Comparison of ENCODE assay signal across 8 cellular contexts in the genomic region with DNA sequence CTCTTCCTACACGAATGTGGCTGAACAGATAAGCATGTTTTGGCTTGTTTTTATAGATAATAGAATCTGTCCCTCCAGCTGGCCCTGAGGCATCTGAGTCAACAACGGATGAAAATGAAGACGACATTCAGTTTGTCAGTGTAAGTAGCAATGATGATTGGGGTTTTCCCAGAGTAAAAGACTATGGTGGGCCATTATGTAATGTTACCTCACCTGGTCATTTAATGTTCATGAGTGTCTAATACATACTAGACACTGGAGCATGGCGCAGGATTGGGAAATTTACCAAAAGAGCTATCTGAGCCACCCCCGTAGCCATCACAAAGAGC. TPM values are rescaled to one million over a fixed set of nuclear protein-coding genes. Genes with fewer than 3 reads are reported as not detected.
DNase-seq lines count a peak whose midpoint lies in the region; ATAC-seq, FAIRE-seq and TF ChIP-seq lines count a peak whose summit lies in the region.
"Not testable (repeated sequence)": the region's sequence is repeated elsewhere in the genome, so short reads cannot be mapped to it uniquely, and the experiment has no call there.

No MANE protein-coding gene starts in this region.

- H2BK15ac ChIP-seq in IMR-90 (ENCODE audit: low read depth, low read length) = not testable (repeated sequence)

- not testable (repeated sequence) for H3K23ac ChIP-seq in IMR-90 (ENCODE audit: low read depth, low read length)

- not testable (repeated sequence) for H3K4me1 ChIP-seq in IMR-90 (ENCODE audit: control insufficient read depth, insufficient read depth, low read length); GM12878 (ENCODE audit: control insufficient read depth, insufficient read depth, low read length)

- H2BK5ac ChIP-seq in IMR-90 (ENCODE audit: low read depth, low read length, poor library complexity, severe bottlenecking) = not testable (repeated sequence)

- H3K79me2 ChIP-seq in GM12878 (ENCODE audit: control insufficient read depth, insufficient read depth, low read length) = peaks cover 29% of the 10 kb centered on the region

- intact Hi-C loops in IMR-90 (cut with micrococcal nuclease) = loop anchor here (5.0 kb wide), 1 partner anchor 125 kb away; the partner anchor contains the start of gene BAG2
- intact Hi-C loops in GM12878 (cut with micrococcal nuclease; ENCODE audit: unreplicated experiment) = loop anchor here (5.0 kb wide), 1 partner anchor 90 kb away; the partner anchor contains the start of gene BEND6

- not testable (repeated sequence) for TF ChIP-seq RAD21 in IMR-90 (IDR thresholded peaks at IDR 0.05; ENCODE audit: low read length); GM12878 (IDR thresholded peaks at IDR 0.05; ENCODE audit: insufficient read depth, low read depth, low read length)

- not testable (repeated sequence) for TF ChIP-seq POLR2A in IMR-90 (IDR thresholded peaks at IDR 0.05; ENCODE audit: low read depth, low read length); GM12878 (IDR thresholded peaks at IDR 0.05; ENCODE audit: low read depth, low read length)

- in situ Hi-C loops in IMR-90 (cut with MboI; ENCODE audit: low sequenced_read_pairs); GM12878 (cut with MboI): not testable (repeated sequence)

- not testable (repeated sequence) for H3K4me3 Mint-ChIP-seq in stimulated activated naive B cell treated with anti-CD40 and anti-IgM and Interleukin-4, amounts not matched to agents 10 μg/mL and 1 μg/mL and 100 μg/mL, for 72 hours

- not testable (repeated sequence) for H2AFZ ChIP-seq in IMR-90 (replicated peaks; ENCODE audit: low read length, poor library complexity); GM12878 (ENCODE audit: control insufficient read depth, low read depth, low read length)

- TF ChIP-seq EP300 in GM12878 (IDR thresholded peaks at IDR 0.05; ENCODE audit: borderline replicate concordance in 1 of 2, control insufficient read depth in 1 of 2, low read depth in 2 of 2, low read length in 2 of 2) = not testable (repeated sequence)

- H4K8ac ChIP-seq in IMR-90 (ENCODE audit: low read depth in 2 of 2, low read length in 2 of 2) = not testable (repeated sequence)

- H3K27me3 Mint-ChIP-seq in stimulated activated naive B cell treated with anti-CD40 and anti-IgM and Interleukin-4, amounts not matched to agents 10 μg/mL and 1 μg/mL and 100 μg/mL, for 72 hours = peaks cover 2 to 21% of the 10 kb centered on the region in 2 donors

- H3K18ac ChIP-seq in IMR-90 (ENCODE audit: low read depth, low read length) = not testable (repeated sequence)

- not testable (repeated sequence) for H3K9ac ChIP-seq in IMR-90 (ENCODE audit: low read depth, low read length); GM12878 (ENCODE audit: control insufficient read depth, insufficient read depth, low read length)

- not testable (repeated sequence) for H2AK5ac ChIP-seq in IMR-90 (ENCODE audit: low read depth, low read length)

- SMC1A ChIA-PET in GM12878 (lab: Charles Lee; ENCODE audit: uncharacterized antibody, unreplicated experiment) = not testable (repeated sequence)

- not testable (repeated sequence) for H3K4ac ChIP-seq in IMR-90 (ENCODE audit: low read depth, low read length)

- peaks cover 13 to 27% of the 10 kb centered on the region in 2 experiments for H3K79me1 ChIP-seq in IMR-90 (ENCODE audit: low read depth in 1 of 2, low read length in 2 of 2)

- ATAC-seq in GM18498 (IDR thresholded peaks at IDR 0.05; ENCODE audit: unreplicated experiment) = peak; percentile 20
- ATAC-seq in GM19035 (IDR thresholded peaks at IDR 0.05; ENCODE audit: unreplicated experiment) = peak; percentile 22
- ATAC-seq in GM21447 (IDR thresholded peaks at IDR 0.05; ENCODE audit: unreplicated experiment) = peak; percentile 26
- ATAC-seq in HG02763 (IDR thresholded peaks at IDR 0.05; ENCODE audit: unreplicated experiment) = peak; percentile 10
- peak; percentile 5 for ATAC-seq in HG03103 (IDR thresholded peaks at IDR 0.05; ENCODE audit: low read depth, unreplicated experiment)
- ATAC-seq in IMR-90 (ENCODE audit: low read depth) = peak; percentile 6; the same call in 1 of the 2 replicates
- ATAC-seq in GM12878 = peak; percentile 62
- ATAC-seq in stimulated activated naive B cell treated with anti-CD40 and anti-IgM and Interleukin-4, amounts not matched to agents 10 μg/mL and 1 μg/mL and 100 μg/mL, for 72 hours (replicated peaks) = peak; percentile 28 to 33

- H4K5ac ChIP-seq in IMR-90 (ENCODE audit: low read depth, low read length) = not testable (repeated sequence)

- not testable (repeated sequence) for H3K27me3 ChIP-seq in IMR-90 (ENCODE audit: control insufficient read depth, insufficient read depth, low read length); GM12878 (replicated peaks in 1 of 2; ENCODE audit: control insufficient read depth in 2 of 2, insufficient read depth in 2 of 2, low read length in 1 of 2)

- TF ChIP-seq CTCF in IMR-90 (conservative IDR thresholded peaks at IDR 0.05; ENCODE audit: low read depth, low read length); GM12878 (IDR thresholded peaks at IDR 0.05 in 2 of 3, conservative IDR thresholded peaks at IDR 0.05 in 1 of 3; ENCODE audit: control insufficient read depth in 2 of 3, extremely low read depth in 1 of 3, insufficient read depth in 1 of 3, low read depth in 3 of 3, low read length in 3 of 3): not testable (repeated sequence)

- H3K9me3 Mint-ChIP-seq in stimulated activated naive B cell treated with anti-CD40 and anti-IgM and Interleukin-4, amounts not matched to agents 10 μg/mL and 1 μg/mL and 100 μg/mL, for 72 hours = not testable (repeated sequence)

- RAD21 ChIA-PET in GM12878 (lab: Charles Lee; ENCODE audit: unreplicated experiment) = interaction anchor here (1.7 kb wide), 1 partner anchor 9 kb away, joined by 3 read pairs; no protein-coding TSS in a partner anchor

- H2BK20ac ChIP-seq in IMR-90 (ENCODE audit: low read depth, low read length) = not testable (repeated sequence)

- not testable (repeated sequence) for H3K27ac ChIP-seq in IMR-90 (ENCODE audit: insufficient read depth, low read length); GM12878 (ENCODE audit: control insufficient read depth, insufficient read depth)

- POLR2A ChIA-PET in IMR-90 (lab: Charles Lee; ENCODE audit: unreplicated experiment); GM12878 (lab: Charles Lee): not testable (repeated sequence)

- H2AK9ac ChIP-seq in IMR-90 (replicated peaks; ENCODE audit: low read depth, low read length, poor library complexity) = not testable (repeated sequence)

- not testable (repeated sequence) for H3K4me2 ChIP-seq in IMR-90 (ENCODE audit: low read depth, low read length); GM12878 (ENCODE audit: control insufficient read depth, insufficient read depth)

- DNase-seq in IMR-90; GM12878 (ENCODE audit: low read depth, low spot score); stimulated activated naive B cell treated with anti-CD40 and anti-IgM and Interleukin-4, amounts not matched to agents 10 μg/mL and 1 μg/mL and 100 μg/mL, for 72 hours: not testable (repeated sequence)

- H3K14ac ChIP-seq in IMR-90 (replicated peaks; ENCODE audit: low read depth, low read length) = not testable (repeated sequence)

- H3K9me3 ChIP-seq in IMR-90 (ENCODE audit: control insufficient read depth, insufficient read depth, low read length); GM12878 (replicated peaks; ENCODE audit: control insufficient read depth, insufficient read depth, low read length): not testable (repeated sequence)

- H3K27ac Mint-ChIP-seq in stimulated activated naive B cell treated with anti-CD40 and anti-IgM and Interleukin-4, amounts not matched to agents 10 μg/mL and 1 μg/mL and 100 μg/mL, for 72 hours = not testable (repeated sequence)

- not testable (repeated sequence) for H3K4me3 ChIP-seq in IMR-90 (ENCODE audit: insufficient read depth, low read depth, low read length); GM12878

- dilution Hi-C loops in IMR-90 (cut with HindIII; ENCODE audit: low sequenced_read_pairs, unreplicated experiment) = not testable (repeated sequence)

- H4K91ac ChIP-seq in IMR-90 (ENCODE audit: insufficient read depth, low read depth, low read length) = not testable (repeated sequence)

- H3K4me1 Mint-ChIP-seq in stimulated activated naive B cell treated with anti-CD40 and anti-IgM and Interleukin-4, amounts not matched to agents 10 μg/mL and 1 μg/mL and 100 μg/mL, for 72 hours = peaks cover 9 to 19% of the 10 kb centered on the region in 2 donors

- not testable (repeated sequence) for BruUV-seq in IMR-90 (replicated peaks; lab: Mats Ljungman, UMichigan); GM12878 (replicated peaks; lab: Mats Ljungman, UMichigan)

- H2BK120ac ChIP-seq in IMR-90 (ENCODE audit: low read depth, low read length) = not testable (repeated sequence)

- not testable (repeated sequence) for H3K9me1 ChIP-seq in IMR-90 (ENCODE audit: insufficient read depth, low read length)

- peaks cover 14 to 16% of the 10 kb centered on the region in 2 donors for H3K36me3 Mint-ChIP-seq in stimulated activated naive B cell treated with anti-CD40 and anti-IgM and Interleukin-4, amounts not matched to agents 10 μg/mL and 1 μg/mL and 100 μg/mL, for 72 hours

- not testable (repeated sequence) for FAIRE-seq in GM12878 (lab: Jason Lieb, UNC)

- CTCF ChIA-PET in IMR-90 (lab: Yijun Ruan, JAX); GM12878 (lab: Yijun Ruan, JAX): not testable (repeated sequence)

- H3K36me3 ChIP-seq in IMR-90 (ENCODE audit: control insufficient read depth, insufficient read depth, low read length) = peaks cover 11% of the 10 kb centered on the region
- H3K36me3 ChIP-seq in GM12878 (ENCODE audit: control insufficient read depth in 2 of 2, insufficient read depth in 2 of 2, low read length in 1 of 2) = peaks cover 4 to 12% of the 10 kb centered on the region in 2 experiments

- not testable (repeated sequence) for H4K20me1 ChIP-seq in IMR-90 (ENCODE audit: insufficient read depth, low read length); GM12878 (ENCODE audit: control insufficient read depth, insufficient read depth)

- WGBS in IMR-90 (ENCODE audit: extremely low coverage in 2 of 2, insufficient read length in 1 of 2), 2 experiments = no CpG with 5 or more reads among the region's 5 CpGs
- WGBS in GM12878 (ENCODE audit: insufficient coverage, insufficient replicate concordance, low lambda C conversion rate, missing lambda C conversion rate) = no CpG with 5 or more reads among the region's 5 CpGs

- H3K56ac ChIP-seq in IMR-90 (ENCODE audit: extremely low read depth, insufficient read depth, low read length) = not testable (repeated sequence)

RNA-seq across cellular contexts. Expression of gene KIAA1586, which starts 0.7 kb away (rescaled TPM):
- total RNA-seq in IMR-90 (2012; rRNA removed) (3.8 and 15.0 TPM in 2 replicates), GM12878 (2014; rRNA removed) (13.3 and 18.9 TPM in 2 replicates), GM12878 (2014; rRNA removed; fragmentation: Illumina TruSeq; extraction: Trizol) (26.3 and 27.4 TPM in 2 replicates), GM12878 (2021) (17.4 and 20.2 TPM in 2 replicates)
- polyA plus RNA-seq in IMR-90 (2012; rRNA removed) (3.5 and 3.6 TPM in 2 replicates), GM12878 (2011; rRNA removed) (13.1 and 28.1 TPM in 2 replicates), GM12878 (2014; fragmentation: Illumina TruSeq; extraction: Trizol) (19.0 and 23.3 TPM in 2 replicates), GM12878 (2014; fragmentation: Nextera tagmentation; extraction: Ambion mirVana) (10 to 100 TPM; 22.3 to 29.0 TPM), GM12878 (2014; rRNA removed) (10.8 and 14.2 TPM in 2 replicates), GM12878 (2016; fragmentation: Nextera tagmentation; extraction: Ambion mirVana) (10 to 100 TPM; 28.8 to 33.1 TPM)
- 0.28 and 0.32 TPM in 2 replicates for polyA plus RNA-seq in IMR-90 (2012; cell fraction: cytosol; rRNA removed)
- polyA plus RNA-seq in IMR-90 (2012; cell fraction: nucleus; rRNA removed; ENCODE audit: low replicate concordance) = 0.15 and 2.2 TPM in 2 replicates
- total RNA-seq in GM12878 (2013; cell fraction: nucleolus; rRNA removed) = 39.9 and 41.2 TPM in 2 replicates
- polyA plus RNA-seq in GM12878 (2011; ENCODE audit: low read depth) = 3.2 TPM
- 3.0 and 3.2 TPM in 2 replicates for polyA plus RNA-seq in GM12878 (2011; cell fraction: cytosol; rRNA removed)
- polyA plus RNA-seq in GM12878 (2011; cell fraction: nucleus; rRNA removed) = 4.7 and 5.9 TPM in 2 replicates
- polyA plus RNA-seq in GM12878 (2012) = 7.5 and 10.8 TPM in 2 replicates
- 4.2 and 5.3 TPM in 2 replicates for polyA minus RNA-seq in GM12878 (2011; rRNA and poly(A)+ RNA removed)
- polyA minus RNA-seq in GM12878 (2011; cell fraction: cytosol; rRNA and poly(A)+ RNA removed) = 3.2 and 5.2 TPM in 2 replicates
- 4.5 and 6.3 TPM in 2 replicates for polyA minus RNA-seq in GM12878 (2011; cell fraction: nucleus; rRNA and poly(A)+ RNA removed)

RNA-seq across cellular contexts. Expression of gene ZNF451, which starts 42.8 kb away (rescaled TPM):
- total RNA-seq in IMR-90 (2012; rRNA removed) = 48.6 and 63.0 TPM in 2 replicates
- polyA plus RNA-seq in IMR-90 (2012; rRNA removed) = 8.0 and 10.0 TPM in 2 replicates
- 1.4 and 2.3 TPM in 2 replicates for polyA plus RNA-seq in IMR-90 (2012; cell fraction: cytosol; rRNA removed)
- 2.6 and 27.7 TPM in 2 replicates for polyA plus RNA-seq in IMR-90 (2012; cell fraction: nucleus; rRNA removed; ENCODE audit: low replicate concordance)
- total RNA-seq in GM12878 (2013; cell fraction: nucleolus; rRNA removed) = 181 and 183 TPM in 2 replicates
- total RNA-seq in GM12878 (2014; rRNA removed) = 32.4 and 35.6 TPM in 2 replicates
- total RNA-seq in GM12878 (2014; rRNA removed; fragmentation: Illumina TruSeq; extraction: Trizol) = 44.4 and 49.2 TPM in 2 replicates
- 37.5 and 38.0 TPM in 2 replicates for total RNA-seq in GM12878 (2021)
- 8.2 TPM for polyA plus RNA-seq in GM12878 (2011; ENCODE audit: low read depth)
- 37.4 and 60.6 TPM in 2 replicates for polyA plus RNA-seq in GM12878 (2011; rRNA removed)
- polyA plus RNA-seq in GM12878 (2011; cell fraction: cytosol; rRNA removed) = 13.2 and 14.5 TPM in 2 replicates
- polyA plus RNA-seq in GM12878 (2011; cell fraction: nucleus; rRNA removed) = 33.5 and 39.4 TPM in 2 replicates
- 18.5 and 19.1 TPM in 2 replicates for polyA plus RNA-seq in GM12878 (2012)
- polyA plus RNA-seq in GM12878 (2014; fragmentation: Illumina TruSeq; extraction: Trizol) = 22.1 and 25.9 TPM in 2 replicates
- polyA plus RNA-seq in GM12878 (2014; fragmentation: Nextera tagmentation; extraction: Ambion mirVana) = 10 to 100 TPM in 1 of 2 experiments, 1 to 10 TPM in 1; 6.5 to 11.6 TPM
- polyA plus RNA-seq in GM12878 (2014; rRNA removed) = 20.3 and 21.4 TPM in 2 replicates
- 10 to 100 TPM; 22.7 to 24.8 TPM for polyA plus RNA-seq in GM12878 (2016; fragmentation: Nextera tagmentation; extraction: Ambion mirVana)
- 57.5 and 71.5 TPM in 2 replicates for polyA minus RNA-seq in GM12878 (2011; rRNA and poly(A)+ RNA removed)
- polyA minus RNA-seq in GM12878 (2011; cell fraction: cytosol; rRNA and poly(A)+ RNA removed) = 19.4 and 36.4 TPM in 2 replicates
- 70.4 and 87.1 TPM in 2 replicates for polyA minus RNA-seq in GM12878 (2011; cell fraction: nucleus; rRNA and poly(A)+ RNA removed)

Comparison
In these comparisons a context has a peak if more than half of its experiments do, and no peak if none do; other contexts are left out.
1. ATAC-seq: peak in every context shown above with its lines; median percentile 62 in GM12878; 30 in stimulated activated naive B cell treated with anti-CD40 and anti-IgM and Interleukin-4, amounts not matched to agents 10 μg/mL and 1 μg/mL and 100 μg/mL, for 72 hours; 26 in GM21447; 22 in GM19035; 20 in GM18498; 10 in HG02763; 6 in IMR-90; 5 in HG03103.